In the genomic region with DNA sequence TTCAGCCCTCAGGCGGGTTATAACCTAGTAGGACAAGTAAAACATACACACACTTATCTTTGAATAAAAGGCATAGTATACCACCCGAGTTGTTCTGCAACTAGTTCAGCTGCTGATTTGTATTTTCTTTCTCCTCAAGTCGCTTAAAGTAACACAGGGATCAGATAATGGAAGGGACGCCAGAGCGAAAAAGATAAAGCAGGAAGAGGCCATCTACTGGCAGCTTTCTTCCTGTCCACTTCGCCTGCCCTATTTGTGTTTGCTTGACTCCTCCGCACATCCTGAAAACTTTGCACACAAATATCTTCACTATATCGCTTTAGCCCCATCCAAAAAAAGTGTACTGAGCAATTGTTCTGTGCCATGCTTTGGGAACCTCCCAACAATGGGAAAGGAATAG, we compare ENCODE assay signal across 18 cellular contexts.
DNase-seq lines count a peak whose midpoint lies in the region; ATAC-seq, FAIRE-seq and TF ChIP-seq lines count a peak whose summit lies in the region.
"Had no signal": no experiment of that assay in that cellular context is flagged by ENCODE, and none has a peak within 500 bp of the region (broad histone marks: within the 10 kb centered on the region; RNA-seq: fewer than 3 reads in every experiment).

No MANE protein-coding gene starts in this region.

- H3K27me3 ChIP-seq in heart right ventricle, result peaks cover 0 to 47% (median 6%) of the 10 kb centered on the region in 7 donors
- H3K27me3 ChIP-seq: uterus had no signal

- TF ChIP-seq CTCF in AG10803 (conservative IDR thresholded peaks at IDR 0.05; ENCODE audit: low read length) (peak; percentile 29), chondrocyte (IDR thresholded peaks at IDR 0.05) (peak; percentile 39), heart right ventricle (IDR thresholded peaks at IDR 0.05) (no peak)

- H3K27ac ChIP-seq in heart right ventricle, result no peak overlapping the region
- H3K27ac ChIP-seq: KMS-11, psoas muscle, uterus had no signal

- no peaks in the 10 kb centered on the region for H3K4me1 ChIP-seq in heart right ventricle
- H3K4me1 ChIP-seq: psoas muscle, uterus had no signal

- no peaks in the 10 kb centered on the region for H3K4me1 Mint-ChIP-seq in chondrocyte (ENCODE audit: low read depth)
- no peaks in the 10 kb centered on the region for H3K4me1 Mint-ChIP-seq in T-helper 17 cell
- H3K4me1 Mint-ChIP-seq: activated naive CD8-positive, alpha-beta T cell treated with anti-CD3 and anti-CD28 coated beads for 36 hours had no signal

- peaks cover 2% of the 10 kb centered on the region for H3K9me3 Mint-ChIP-seq in chondrocyte (ENCODE audit: low read depth)
- H3K9me3 Mint-ChIP-seq: activated naive CD8-positive, alpha-beta T cell treated with anti-CD3 and anti-CD28 coated beads for 36 hours had no signal

- H3K4me3 ChIP-seq in AG10803 (ENCODE audit: low read length) (no peak overlapping the region), heart right ventricle (no peak overlapping the region)
- H3K4me3 ChIP-seq: GM12878, psoas muscle, uterus had no signal

- H3K27me3 Mint-ChIP-seq in chondrocyte (ENCODE audit: low read depth) (peaks cover 33% of the 10 kb centered on the region), T-helper 17 cell (peaks cover 27% of the 10 kb centered on the region)

- DNase-seq in AG10803 (ENCODE audit: low read depth), result peak; percentile 11
- DNase-seq in HT-29 (ENCODE audit: low spot score), result peak; percentile 10
- no peak for DNase-seq in chondrocyte (ENCODE audit: low spot score)
- peak; percentile 19 for DNase-seq in left kidney (ENCODE audit: low read depth, low spot score)
- no peak for DNase-seq in H54 (ENCODE audit: insufficient read length, low spot score)
- no peak for DNase-seq in heart right ventricle
- no peak for DNase-seq in T-helper 17 cell
- DNase-seq: activated CD4-positive, CD25-positive, alpha-beta regulatory T cell; activated naive CD8-positive, alpha-beta T cell treated with anti-CD3 and anti-CD28 coated beads for 36 hours; NCI-H1694 treated with DMSO at 0.1 percent for 48 hours; NK-92 treated with Interleukin-12 subunit alpha and Interleukin-12 subunit beta, amount 100 ng/mL, for 24 hours; psoas muscle; stimulated activated CD4-positive, alpha-beta T cell treated with anti-CD3 and anti-CD28 coated beads, Interleukin-2, amount 100 ng/mL, for 48 hours; uterus had no signal

- H3K27ac Mint-ChIP-seq in chondrocyte (ENCODE audit: unreplicated experiment) (no peak overlapping the region), T-helper 17 cell (no peak overlapping the region)
- H3K27ac Mint-ChIP-seq: activated naive CD8-positive, alpha-beta T cell treated with anti-CD3 and anti-CD28 coated beads for 36 hours had no signal

- WGBS in heart right ventricle, 2 donors, result 30 to 32% methylated on average over 8 of the region's 8 CpGs

- H3K9me3 ChIP-seq in heart right ventricle (peaks cover 0 to 6% (median 0%) of the 10 kb centered on the region in 11 donors), T-helper 17 cell (ENCODE audit: control insufficient read depth, low read length, poor library complexity, severe bottlenecking) (no peaks in the 10 kb centered on the region)
- H3K9me3 ChIP-seq: uterus had no signal

- H3K4me3 Mint-ChIP-seq in chondrocyte (ENCODE audit: unreplicated experiment) (no peak overlapping the region), T-helper 17 cell (no peak overlapping the region)
- H3K4me3 Mint-ChIP-seq: activated naive CD8-positive, alpha-beta T cell treated with anti-CD3 and anti-CD28 coated beads for 36 hours had no signal

- ATAC-seq in GM19023 (IDR thresholded peaks at IDR 0.05; ENCODE audit: unreplicated experiment), result no peak
- ATAC-seq in heart right ventricle, result no peak
- no peak for ATAC-seq in T-helper 17 cell
- ATAC-seq: GM12878, psoas muscle had no signal

- TF ChIP-seq POLR2A in H54 (IDR thresholded peaks at IDR 0.05; ENCODE audit: low read depth, low read length), result no peak

- intact Hi-C loops in heart right ventricle (cut with DNase I), result no loop called here

- H3K36me3 ChIP-seq in heart right ventricle, result no peaks in the 10 kb centered on the region
- H3K36me3 ChIP-seq: uterus had no signal

- no peak for FAIRE-seq in H54 (lab: Jason Lieb, UNC)
- FAIRE-seq: GM12878, keratinocyte had no signal

- H3K36me3 Mint-ChIP-seq in chondrocyte (ENCODE audit: low read depth) (no peaks in the 10 kb centered on the region), T-helper 17 cell (ENCODE audit: low read depth) (no peaks in the 10 kb centered on the region)

Comparison
In these comparisons a context has a peak if more than half of its experiments do, and no peak if none do; other contexts are left out.
1. DNase-seq: peak in AG10803 (single experiment), HT-29 (single experiment) and left kidney (single experiment); none in chondrocyte (single experiment), H54 (single experiment), heart right ventricle (0 of 2) and T-helper 17 cell (0 of 3).
2. CTCF ChIP-seq: peak in AG10803 (single experiment) and chondrocyte (single experiment); none in heart right ventricle (0 of 9).